ENCODE assay signal across 21 cellular contexts in the genomic region with DNA sequence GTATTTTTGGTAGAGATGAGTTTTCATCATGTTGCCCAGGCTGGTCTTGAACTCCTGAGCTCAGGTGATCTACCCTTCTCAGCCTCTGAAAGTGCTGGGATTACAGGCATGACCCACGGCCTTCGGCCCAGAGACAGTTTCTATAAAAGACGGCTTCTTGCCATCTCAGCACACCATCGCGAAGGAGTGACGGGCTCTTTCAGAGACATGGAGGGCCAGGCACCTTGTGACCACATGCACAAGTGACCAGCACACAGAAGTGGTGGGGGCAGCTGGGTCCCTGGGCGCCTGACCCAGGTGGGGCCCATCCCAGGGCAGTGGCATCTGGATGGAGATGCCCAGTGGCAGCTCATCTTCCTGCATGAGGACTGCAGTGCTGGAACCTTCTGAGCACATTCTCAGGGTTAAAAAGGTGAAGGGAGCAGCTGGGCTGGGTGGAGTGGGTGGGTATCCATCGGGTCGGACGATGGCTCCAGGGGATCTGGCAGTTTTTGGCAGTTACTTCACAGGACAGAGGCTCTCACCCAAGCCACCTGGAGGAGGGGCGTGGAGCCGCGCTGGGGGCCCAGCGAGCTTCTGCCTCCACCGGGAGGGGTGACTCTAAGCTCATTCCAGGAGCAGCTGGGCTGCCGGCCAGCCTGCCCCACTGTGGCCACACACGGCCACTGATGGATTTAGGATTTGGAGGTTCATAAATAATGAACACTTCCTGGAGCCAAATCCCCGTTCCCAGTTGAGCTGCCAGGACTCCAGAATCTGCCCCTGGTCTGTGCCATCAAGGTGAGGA.
"Had no signal": no experiment of that assay in that cellular context is flagged by ENCODE, and none has a peak within 500 bp of the region (broad histone marks: within the 10 kb centered on the region; RNA-seq: fewer than 3 reads in every experiment).

No MANE protein-coding gene starts in this region.

- H3K36me3 ChIP-seq: colonic mucosa, esophagus squamous epithelium, gastroesophageal sphincter, left ventricle myocardium inferior, ovary, tibial artery, upper lobe of left lung, uterus had no signal

- FAIRE-seq: kidney had no signal

- H3K36me3 Mint-ChIP-seq: naive B cell; stimulated activated memory B cell treated with anti-CD40 and anti-IgM and Interleukin-4, amounts not matched to agents 10 μg/mL and 1 μg/mL and 100 μg/mL, for 72 hours had no signal

- H3K9me3 ChIP-seq: colonic mucosa, esophagus squamous epithelium, ovary, tibial artery, upper lobe of left lung, uterus had no signal

- H3K27ac Mint-ChIP-seq: naive B cell; nephron; progenitor cell of endocrine pancreas; stimulated activated memory B cell treated with anti-CD40 and anti-IgM and Interleukin-4, amounts not matched to agents 10 μg/mL and 1 μg/mL and 100 μg/mL, for 72 hours; stimulated activated naive CD8-positive, alpha-beta T cell treated with anti-CD3 and anti-CD28 coated beads, Interleukin-15, Interleukin-2, amounts not matched to agents 100 ng/mL and 50 ng/mL, for 24 hours had no signal

- H3K4me3 Mint-ChIP-seq: naive B cell; nephron; stimulated activated memory B cell treated with anti-CD40 and anti-IgM and Interleukin-4, amounts not matched to agents 10 μg/mL and 1 μg/mL and 100 μg/mL, for 72 hours; stimulated activated naive CD8-positive, alpha-beta T cell treated with anti-CD3 and anti-CD28 coated beads, Interleukin-15, Interleukin-2, amounts not matched to agents 100 ng/mL and 50 ng/mL, for 24 hours had no signal

- ATAC-seq: gastroesophageal sphincter; left cardiac atrium; right cardiac atrium; stimulated activated memory B cell treated with anti-CD40 and anti-IgM and Interleukin-4, amounts not matched to agents 10 μg/mL and 1 μg/mL and 100 μg/mL, for 72 hours had no signal

- H3K4me3 ChIP-seq: colonic mucosa, esophagus squamous epithelium, gastroesophageal sphincter, left ventricle myocardium inferior, ovary, smooth muscle cell, tibial artery, upper lobe of left lung, uterus had no signal

- H3K27ac ChIP-seq: colonic mucosa, esophagus squamous epithelium, gastroesophageal sphincter, left ventricle myocardium inferior, ovary, tibial artery, upper lobe of left lung, uterus had no signal

- H3K4me1 ChIP-seq: colonic mucosa, esophagus squamous epithelium, gastroesophageal sphincter, left ventricle myocardium inferior, tibial artery, upper lobe of left lung, uterus had no signal

- H3K4me1 Mint-ChIP-seq: naive B cell; nephron; stimulated activated memory B cell treated with anti-CD40 and anti-IgM and Interleukin-4, amounts not matched to agents 10 μg/mL and 1 μg/mL and 100 μg/mL, for 72 hours had no signal

- DNase-seq: colonic mucosa; dermis blood vessel endothelial cell; esophagus squamous epithelium; foreskin fibroblast; kidney; left cardiac atrium; left ventricle myocardium inferior; mesendoderm; naive B cell; ovary; right cardiac atrium; stimulated activated CD4-positive, alpha-beta T cell treated with anti-CD3 and anti-CD28 coated beads, Interleukin-4, amount 100 ng/mL, for 24 hours; upper lobe of left lung; uterus had no signal

- H3K27me3 ChIP-seq: colonic mucosa, gastroesophageal sphincter, ovary, upper lobe of left lung, uterus had no signal

- H3K4me2 ChIP-seq: smooth muscle cell had no signal

- H3K27me3 Mint-ChIP-seq: progenitor cell of endocrine pancreas; stimulated activated naive CD8-positive, alpha-beta T cell treated with anti-CD3 and anti-CD28 coated beads, Interleukin-15, Interleukin-2, amounts not matched to agents 100 ng/mL and 50 ng/mL, for 24 hours had no signal
